Comparison of ENCODE assay signal across 8 cellular contexts in genomic region chr22:44080936-44081853, GRCh38. TPM values are rescaled to one million over a fixed set of nuclear protein-coding genes. Genes with fewer than 3 reads are reported as not detected.
DNase-seq lines count a peak whose midpoint lies in the region; ATAC-seq lines count a peak whose summit lies in the region.

No MANE protein-coding gene starts in this region.

- ATAC-seq in HG02642 (IDR thresholded peaks at IDR 0.05; ENCODE audit: poor library complexity, unreplicated experiment), result no peak

- peak; percentile 61 for DNase-seq in NCI-H510A treated with DMSO at 0.1 percent for 48 hours (lab: John Stamatoyannopoulos, UW)
- DNase-seq in NCI-H510A (lab: John Stamatoyannopoulos, UW), result no peak
- peak; percentile 95 for DNase-seq in NCI-H2171 treated with DMSO at 0.1 percent for 48 hours (lab: John Stamatoyannopoulos, UW)
- DNase-seq in activated CD4-positive, alpha-beta T cell treated with anti-CD3 and anti-CD28 coated beads for 1 hour, result peak; percentile 42
- peak; percentile 77 for DNase-seq in cerebellum (ENCODE audit: low spot score)
- DNase-seq in kidney tubule cell (ENCODE audit: low spot score), result peak; percentile 58
- DNase-seq in stimulated activated CD4-positive, alpha-beta T cell treated with anti-CD3 and anti-CD28 coated beads, Interleukin-2, amount 100 ng/mL, for 24 hours, result peak; percentile 79

RNA-seq across cellular contexts. Expression of gene PARVB, which starts 57.1 kb away (rescaled TPM):
- 5.1 TPM for total RNA-seq in cerebellum
